Comparison of ENCODE assay signal across 17 cellular contexts in genomic region chr1:31308036-31308435, GRCh38. TPM values are rescaled to one million over a fixed set of nuclear protein-coding genes. Genes with fewer than 3 reads are reported as not detected.
DNase-seq lines count a peak whose midpoint lies in the region; ATAC-seq and TF ChIP-seq lines count a peak whose summit lies in the region.
"Had no signal": no experiment of that assay in that cellular context is flagged by ENCODE, and none has a peak within 500 bp of the region (broad histone marks: within the 10 kb centered on the region; RNA-seq: fewer than 3 reads in every experiment).

No MANE protein-coding gene starts in this region.

- H3K9me3 Mint-ChIP-seq in GM23338 (no peaks in the 10 kb centered on the region), nephron progenitor cell (no peaks in the 10 kb centered on the region)
- no peaks in the 10 kb centered on the region for H3K9me3 Mint-ChIP-seq in activated T-helper 17 cell treated with anti-CD3 and anti-CD28 coated beads, Interleukin-2, amount 50 U/mL, for 72 hours
- H3K9me3 Mint-ChIP-seq: CD8-positive, alpha-beta T cell had no signal

- TF ChIP-seq CTCF in C4-2B (conservative IDR thresholded peaks at IDR 0.05) (no peak), GM23338 (conservative IDR thresholded peaks at IDR 0.05; ENCODE audit: low read depth in 2 of 2) (no peak), nephron progenitor cell (IDR thresholded peaks at IDR 0.05) (no peak)

- H3F3A ChIP-seq in GM23338 (replicated peaks; ENCODE audit: low read depth), result no peaks in the 10 kb centered on the region

- H3K27ac Mint-ChIP-seq in GM23338 (peak overlapping the region; percentile 72; the same call in 1 of the 2 replicates), nephron progenitor cell (peak overlapping the region; percentile 55)
- H3K27ac Mint-ChIP-seq in activated T-helper 17 cell treated with anti-CD3 and anti-CD28 coated beads, Interleukin-2, amount 50 U/mL, for 72 hours, result peak overlapping the region; percentile 57
- H3K27ac Mint-ChIP-seq: CD8-positive, alpha-beta T cell had no signal

- H3K4me1 Mint-ChIP-seq in GM23338, result no peaks in the 10 kb centered on the region
- H3K4me1 Mint-ChIP-seq in activated T-helper 17 cell treated with anti-CD3 and anti-CD28 coated beads, Interleukin-2, amount 50 U/mL, for 72 hours, result peaks cover 23% of the 10 kb centered on the region
- H3K4me1 Mint-ChIP-seq in nephron progenitor cell, result peaks cover 9% of the 10 kb centered on the region

- H3K4me2 ChIP-seq in GM23338, result no peak overlapping the region
- H3K4me2 ChIP-seq: SK-N-SH had no signal

- no peaks in the 10 kb centered on the region for H3K27me3 Mint-ChIP-seq in GM23338 (ENCODE audit: insufficient read depth, low read depth, poor library complexity)
- no peaks in the 10 kb centered on the region for H3K27me3 Mint-ChIP-seq in activated T-helper 17 cell treated with anti-CD3 and anti-CD28 coated beads, Interleukin-2, amount 50 U/mL, for 72 hours
- H3K27me3 Mint-ChIP-seq in nephron progenitor cell (ENCODE audit: low read depth, poor library complexity), result peaks cover 5% of the 10 kb centered on the region

- H3K36me3 Mint-ChIP-seq in GM23338 (ENCODE audit: low read depth) (peaks cover 31% of the 10 kb centered on the region), nephron progenitor cell (ENCODE audit: low read depth) (peaks cover 41% of the 10 kb centered on the region)
- H3K36me3 Mint-ChIP-seq in activated T-helper 17 cell treated with anti-CD3 and anti-CD28 coated beads, Interleukin-2, amount 50 U/mL, for 72 hours (ENCODE audit: low read depth), result peaks cover 43% of the 10 kb centered on the region

- DNase-seq in GM23338 (ENCODE audit: low spot score) (no peak), nephron progenitor cell (no peak), NCI-H1092 treated with DMSO at 0.1 percent for 48 hours (lab: John Stamatoyannopoulos, UW) (no peak)
- DNase-seq: C1 segment of cervical spinal cord; Caco-2; CD8-positive, alpha-beta T cell; HCEC 1CT; Kasumi-1; NCI-H2029; NCI-H446; NCI-H524 treated with DMSO at 0.1 percent for 48 hours; NCI-H774; SK-N-SH had no signal

- peaks cover 56% of the 10 kb centered on the region for H3K79me2 ChIP-seq in GM23338 (replicated peaks; ENCODE audit: insufficient read depth)

- H4K20me1 ChIP-seq in GM23338 (replicated peaks; ENCODE audit: insufficient read depth), result peaks cover 10% of the 10 kb centered on the region; the same call in 1 of the 2 replicates

- H3K27ac ChIP-seq in C4-2B (peak overlapping the region; percentile 22; the same call in 1 of the 2 replicates), GM23338 (ENCODE audit: low read depth) (no peak overlapping the region)

- no peak overlapping the region for H2AFZ ChIP-seq in GM23338

- no peaks in the 10 kb centered on the region for H3K9me2 ChIP-seq in GM23338 (ENCODE audit: insufficient read depth)
- H3K9me2 ChIP-seq: SK-N-SH had no signal

- ATAC-seq in GM23338 (no peak), GM19452 (IDR thresholded peaks at IDR 0.05; ENCODE audit: unreplicated experiment) (no peak), GM18909 (IDR thresholded peaks at IDR 0.05; ENCODE audit: poor library complexity, unreplicated experiment) (no peak)
- ATAC-seq in activated T-helper 17 cell treated with anti-CD3 and anti-CD28 coated beads, Interleukin-2, amount 50 U/mL, for 72 hours (replicated peaks), result no peak
- ATAC-seq: CD8-positive, alpha-beta T cell had no signal

- H3K4me3 Mint-ChIP-seq in GM23338 (no peak overlapping the region), nephron progenitor cell (no peak overlapping the region)
- no peak overlapping the region for H3K4me3 Mint-ChIP-seq in activated T-helper 17 cell treated with anti-CD3 and anti-CD28 coated beads, Interleukin-2, amount 50 U/mL, for 72 hours
- H3K4me3 Mint-ChIP-seq: CD8-positive, alpha-beta T cell had no signal

- no peaks in the 10 kb centered on the region for H3K27me3 ChIP-seq in GM23338 (ENCODE audit: insufficient read depth)

- no peaks in the 10 kb centered on the region for H3K4me1 ChIP-seq in GM23338 (ENCODE audit: insufficient read depth)
- H3K4me1 ChIP-seq: Caco-2 had no signal

- H3K4me3 ChIP-seq in GM23338, result no peak overlapping the region

- peaks cover 21% of the 10 kb centered on the region; the same call in 1 of the 2 replicates for H3K36me3 ChIP-seq in GM23338 (ENCODE audit: insufficient read depth)

TF ChIP-seq in GM23338, 12 proteins besides CTCF, POLR2A, EP300 and RAD21 (continues in another document):
- TF ChIP-seq REST (IDR thresholded peaks at IDR 0.05; ENCODE audit: unreplicated experiment) (no peak), CREB1 (CRISPR knock-in tag; IDR thresholded peaks at IDR 0.05; ENCODE audit: low read depth) (no peak), EZH2phosphoT487 (IDR thresholded peaks at IDR 0.05; ENCODE audit: unreplicated experiment) (no peak), ETS1 (IDR thresholded peaks at IDR 0.05) (no peak), ZNF114 (CRISPR knock-in tag; IDR thresholded peaks at IDR 0.05) (no peak), EZH2 (IDR thresholded peaks at IDR 0.05; ENCODE audit: low read depth, unreplicated experiment) (no peak), POLR2AphosphoS5 (IDR thresholded peaks at IDR 0.05; ENCODE audit: low read depth) (no peak), ZNF331 (CRISPR knock-in tag; IDR thresholded peaks at IDR 0.05; ENCODE audit: low read depth) (no peak), NANOG (IDR thresholded peaks at IDR 0.05; ENCODE audit: borderline replicate concordance) (no peak)

RNA-seq across cellular contexts. Expression of gene ZCCHC17, which starts 11.2 kb away (rescaled TPM):
- total RNA-seq in GM23338 (2014; rRNA removed; shearing (Covaris generic)), result 40.1 and 43.7 TPM in 2 replicates
- 125 and 134 TPM in 2 replicates for polyA plus RNA-seq in GM23338 (2016; fragmentation: Nextera tagmentation; extraction: Ambion mirVana)
- 10 to 100 TPM; 17.3 to 27.2 TPM for total RNA-seq in activated T-helper 17 cell treated with anti-CD3 and anti-CD28 coated beads, Interleukin-2, amount 50 U/mL, for 72 hours

RNA-seq across cellular contexts. Expression of gene SNRNP40, which starts 11.4 kb away (rescaled TPM):
- 117 and 135 TPM in 2 replicates for total RNA-seq in GM23338 (2014; rRNA removed; shearing (Covaris generic))
- polyA plus RNA-seq in GM23338 (2016; fragmentation: Nextera tagmentation; extraction: Ambion mirVana), result 84.3 and 90.0 TPM in 2 replicates
- total RNA-seq in activated T-helper 17 cell treated with anti-CD3 and anti-CD28 coated beads, Interleukin-2, amount 50 U/mL, for 72 hours, result 100 to 1,000 TPM in 1 of 2 donors, 10 to 100 TPM in 1; 62.2 to 115 TPM
